ENCODE assay signal across 8 cellular contexts in genomic region chr11:63567044-63567840, GRCh38. TPM values are rescaled to one million over a fixed set of nuclear protein-coding genes. Genes with fewer than 3 reads are reported as not detected.
DNase-seq lines count a peak whose midpoint lies in the region; ATAC-seq, FAIRE-seq and TF ChIP-seq lines count a peak whose summit lies in the region.

No MANE protein-coding gene starts in this region.

- no peaks in the 10 kb centered on the region for H3K27me3 Mint-ChIP-seq in natural killer cell treated with Interleukin-12 subunit alpha and Interleukin-12 subunit beta and Interleukin-15 and Interleukin-18, amount 100 ng/mL, for 72 hours

- 84% methylated on average over 5 of the region's 5 CpGs; no CpG with 5 or more reads in 1 of the 2 experiments for WGBS in H1 (ENCODE audit: extremely low coverage in 1 of 2, insufficient coverage in 1 of 2, insufficient read length in 1 of 2, insufficient replicate concordance in 2 of 2, low coverage in 1 of 2, low lambda C conversion rate in 2 of 2, missing lambda C conversion rate in 1 of 2), 2 experiments

- no peak overlapping the region for H4K5ac ChIP-seq in H1 (ENCODE audit: insufficient read length, low read depth, low read length)

- peaks cover 59 to 64% of the 10 kb centered on the region in 2 donors for H3K4me1 Mint-ChIP-seq in natural killer cell treated with Interleukin-12 subunit alpha and Interleukin-12 subunit beta and Interleukin-15 and Interleukin-18, amount 100 ng/mL, for 72 hours (ENCODE audit: low read depth in 2 of 2)

- TF ChIP-seq CTCF in GM10266 (IDR thresholded peaks at IDR 0.05; ENCODE audit: control insufficient read depth, insufficient read depth, low read depth, missing control alignments): no peak
- no peak for TF ChIP-seq CTCF in H1 (IDR thresholded peaks at IDR 0.05; ENCODE audit: control extremely low read depth in 1 of 3, insufficient read depth in 1 of 3, low read depth in 1 of 3, low read length in 3 of 3)

- H4K20me1 ChIP-seq in H1 (replicated peaks in 1 of 2; ENCODE audit: control insufficient read depth in 1 of 2, insufficient read depth in 2 of 2, low read length in 2 of 2): no peaks in the 10 kb centered on the region

- peak overlapping the region; percentile 98 for H4K91ac ChIP-seq in H1 (replicated peaks; ENCODE audit: insufficient read length, low read length)

- H2BK120ac ChIP-seq in H1 (replicated peaks; ENCODE audit: low read depth, low read length): no peak overlapping the region

- peak overlapping the region; percentile 87 to 94 for H3K27ac Mint-ChIP-seq in natural killer cell treated with Interleukin-12 subunit alpha and Interleukin-12 subunit beta and Interleukin-15 and Interleukin-18, amount 100 ng/mL, for 72 hours

- H2BK12ac ChIP-seq in H1 (ENCODE audit: low read depth, low read length): no peak overlapping the region; the same call in 1 of the 2 replicates

- no peaks in the 10 kb centered on the region for H3K9me3 Mint-ChIP-seq in natural killer cell treated with Interleukin-12 subunit alpha and Interleukin-12 subunit beta and Interleukin-15 and Interleukin-18, amount 100 ng/mL, for 72 hours

- H3K9me3 ChIP-seq in MG63 (0 out of 2 replicates have a peak, but pooled peaks cover 2% of the 10 kb centered on the region), H1 (ENCODE audit: insufficient read depth in 2 of 2, low read depth in 1 of 2, low read length in 1 of 2) (no peaks in the 10 kb centered on the region)

- H3K4me2 ChIP-seq in H1 (ENCODE audit: insufficient read depth in 1 of 2, low read depth in 2 of 2, low read length in 2 of 2): no peak overlapping the region

- TF ChIP-seq POLR2A in H1 (IDR thresholded peaks at IDR 0.05; ENCODE audit: control extremely low read depth in 1 of 2, low read depth in 2 of 2, low read length in 2 of 2): no peak

- peak overlapping the region; percentile 67 for H3K4me3 Mint-ChIP-seq in natural killer cell treated with Interleukin-12 subunit alpha and Interleukin-12 subunit beta and Interleukin-15 and Interleukin-18, amount 100 ng/mL, for 72 hours

- H3K9ac ChIP-seq in H1 (replicated peaks in 1 of 4; ENCODE audit: extremely low read depth in 1 of 4, low read depth in 3 of 4, low read length in 3 of 4): no peak overlapping the region

- no peaks in the 10 kb centered on the region for H3K79me2 ChIP-seq in H1 (ENCODE audit: control insufficient read depth in 1 of 2, insufficient read depth in 2 of 2, low read length in 2 of 2)

- H3K27me3 ChIP-seq in MG63 (no peaks in the 10 kb centered on the region), H1 (replicated peaks in 1 of 4; ENCODE audit: control insufficient read depth in 3 of 4, extremely low read depth in 1 of 4, insufficient read depth in 3 of 4, low read length in 3 of 4) (no peaks in the 10 kb centered on the region)

- H3K4ac ChIP-seq in H1 (replicated peaks; ENCODE audit: insufficient read length, low read depth, low read length): no peak overlapping the region

- CTCF ChIA-PET in H1 (lab: Charles Lee; ENCODE audit: partially characterized antibody): interaction anchor here (0.6 to 2.5 kb wide), 4 partner anchors 14 to 88 kb away, joined by 3 to 8 read pairs (median 5); no protein-coding TSS in a partner anchor

- no peak overlapping the region for H2BK20ac ChIP-seq in H1 (ENCODE audit: low read length)

- H3K36me3 ChIP-seq in MG63: no peaks in the 10 kb centered on the region
- no peaks in the 10 kb centered on the region for H3K36me3 ChIP-seq in H1 (ENCODE audit: control insufficient read depth in 2 of 4, insufficient read depth in 4 of 4, low read length in 3 of 4)

- POLR2A ChIA-PET in H1 (lab: Charles Lee; ENCODE audit: partially characterized antibody): interaction anchor here (0.8 to 2.2 kb wide), 2 partner anchors 8 to 13 kb away, joined by 3 to 4 read pairs; no protein-coding TSS in a partner anchor

- H3K56ac ChIP-seq in H1 (replicated peaks; ENCODE audit: insufficient read length, low read depth, low read length): no peak overlapping the region

- no peak overlapping the region for H2AFZ ChIP-seq in H1 (ENCODE audit: low read length)

- H3K14ac ChIP-seq in H1 (ENCODE audit: insufficient read length): no peak overlapping the region

- H2BK15ac ChIP-seq in H1 (ENCODE audit: low read length): no peak overlapping the region

- H3K4me3 ChIP-seq in MG63: no peak overlapping the region
- no peak overlapping the region for H3K4me3 ChIP-seq in H1 (ENCODE audit: extremely low read depth in 1 of 4, insufficient read depth in 2 of 4, low read depth in 3 of 4, low read length in 4 of 4)

- H4K8ac ChIP-seq in H1 (ENCODE audit: extremely low read depth, insufficient read depth, low read length): no peak overlapping the region

- peak; percentile 89 to 94 for ATAC-seq in natural killer cell treated with Interleukin-12 subunit alpha and Interleukin-12 subunit beta and Interleukin-15 and Interleukin-18, amount 100 ng/mL, for 72 hours

- no peak overlapping the region for H3K23ac ChIP-seq in H1 (ENCODE audit: insufficient read length)

- peaks cover 0 to 5% (median 3%) of the 10 kb centered on the region in 4 experiments; a peak in 3 of 7 replicates for H3K4me1 ChIP-seq in H1 (replicated peaks in 1 of 4; ENCODE audit: control insufficient read depth in 3 of 4, insufficient read depth in 4 of 4, low read length in 3 of 4)

- peak in 1 of 2 experiments; percentile 75; a peak in 1 of 3 replicates for TF ChIP-seq EP300 in H1 (IDR thresholded peaks at IDR 0.05; ENCODE audit: borderline replicate concordance in 1 of 2, low read depth in 2 of 2, low read length in 2 of 2)

- no peak overlapping the region for H3K18ac ChIP-seq in H1 (ENCODE audit: extremely low read depth, low read length)

- peak; percentile 61 for DNase-seq in GM10266 (ENCODE audit: extremely low spot score)
- peak; percentile 76 for DNase-seq in HCEC 1CT
- peak; percentile 53 for DNase-seq in MG63
- peak; percentile 55 for DNase-seq in activated CD4-positive, CD25-positive, alpha-beta regulatory T cell treated with anti-CD3 and anti-CD28 coated beads, Interleukin-2, amount 50 U/mL, for 16 hours (ENCODE audit: low read depth, low spot score)
- no peak for DNase-seq in H1 (ENCODE audit: low read depth in 1 of 2, low spot score in 2 of 2)
- DNase-seq in natural killer cell treated with Interleukin-12 subunit alpha and Interleukin-12 subunit beta and Interleukin-15 and Interleukin-18, amount 100 ng/mL, for 72 hours (ENCODE audit: low spot score): peak; percentile 79
- DNase-seq in mesenteric fat pad (ENCODE audit: low spot score): no peak
- DNase-seq in cerebellum (ENCODE audit: low spot score): no peak

- no peak for FAIRE-seq in H1 (lab: Jason Lieb, UNC)

- no peaks in the 10 kb centered on the region for H3K79me1 ChIP-seq in H1 (ENCODE audit: low read depth, low read length)

- TF ChIP-seq RAD21 in H1 (IDR thresholded peaks at IDR 0.05 in 1 of 2, conservative IDR thresholded peaks at IDR 0.05 in 1 of 2; ENCODE audit: low read depth in 2 of 2, low read length in 2 of 2): no peak

- peak overlapping the region; percentile 1; the same call in 1 of the 2 replicates for H2BK5ac ChIP-seq in H1 (ENCODE audit: low read depth, low read length)

- H3K36me3 Mint-ChIP-seq in natural killer cell treated with Interleukin-12 subunit alpha and Interleukin-12 subunit beta and Interleukin-15 and Interleukin-18, amount 100 ng/mL, for 72 hours: no peaks in the 10 kb centered on the region

- H3K27ac ChIP-seq in H1 (ENCODE audit: low read depth, low read length): peak overlapping the region; percentile 19; the same call in 1 of the 2 replicates

- no peak overlapping the region for H2AK5ac ChIP-seq in H1 (ENCODE audit: low read depth, low read length)

- H3K23me2 ChIP-seq in H1 (ENCODE audit: low read depth, low read length): no peaks in the 10 kb centered on the region

RNA-seq across cellular contexts. Expression of gene PLAAT2, which starts 4.1 kb away (rescaled TPM):
- total RNA-seq in MG63 (2014; rRNA removed; shearing (Covaris generic); ENCODE audit: low replicate concordance): not detected in 2 replicates
- 0.61 TPM in 1 of 2 replicates, not detected in the other for total RNA-seq in H1 (2021; fragmentation: NEBNext Ultra II Directional; extraction: Animal tissue kit (Norgen Biotek cat#: 25700))
- polyA plus RNA-seq in H1 (2011; rRNA removed): 0.39 and 0.42 TPM in 2 replicates
- polyA plus RNA-seq in H1 (2011; cell fraction: cytosol; rRNA removed): 0.36 TPM
- polyA plus RNA-seq in H1 (2011; cell fraction: nucleus; rRNA removed): 0.64 TPM
- 0.28 to 0.50 TPM in 2 of 4 replicates, not detected in the others for polyA plus RNA-seq in H1 (2012, experiment 1 of 2)
- polyA plus RNA-seq in H1 (2012, experiment 2 of 2): not detected
- polyA plus RNA-seq in H1 (2013, experiment 1 of 2): 0.10 TPM
- polyA plus RNA-seq in H1 (2013, experiment 2 of 2): 0.26 TPM
- polyA minus RNA-seq in H1 (2011; rRNA and poly(A)+ RNA removed): not detected in 2 replicates
- not detected for polyA minus RNA-seq in H1 (2011; cell fraction: cytosol; rRNA and poly(A)+ RNA removed)
- polyA minus RNA-seq in H1 (2011; cell fraction: nucleus; rRNA and poly(A)+ RNA removed): not detected
- 1 to 10 TPM in 1 of 2 donors, not detected in 1; 1.4 TPM for total RNA-seq in natural killer cell treated with Interleukin-12 subunit alpha and Interleukin-12 subunit beta and Interleukin-15 and Interleukin-18, amount 100 ng/mL, for 72 hours
- total RNA-seq in mesenteric fat pad: 0.64 TPM
- total RNA-seq in cerebellum: not detected

RNA-seq across cellular contexts. Expression of gene PLAAT4, which starts 30.6 kb away (rescaled TPM):
- 33.9 and 56.1 TPM in 2 replicates for total RNA-seq in MG63 (2014; rRNA removed; shearing (Covaris generic); ENCODE audit: low replicate concordance)
- 2.6 and 2.8 TPM in 2 replicates for total RNA-seq in H1 (2021; fragmentation: NEBNext Ultra II Directional; extraction: Animal tissue kit (Norgen Biotek cat#: 25700))
- polyA plus RNA-seq in H1 (2011; rRNA removed): 3.9 and 4.1 TPM in 2 replicates
- 5.8 TPM for polyA plus RNA-seq in H1 (2011; cell fraction: cytosol; rRNA removed)
- 5.1 TPM for polyA plus RNA-seq in H1 (2011; cell fraction: nucleus; rRNA removed)
- 2.6 to 3.9 TPM (median 3.2 TPM) in 4 replicates for polyA plus RNA-seq in H1 (2012, experiment 1 of 2)
- 1.5 TPM for polyA plus RNA-seq in H1 (2012, experiment 2 of 2)
- polyA plus RNA-seq in H1 (2013, experiment 1 of 2): 1.1 TPM
- 1.7 TPM for polyA plus RNA-seq in H1 (2013, experiment 2 of 2)
- 1.00 and 1.6 TPM in 2 replicates for polyA minus RNA-seq in H1 (2011; rRNA and poly(A)+ RNA removed)
- 2.1 TPM for polyA minus RNA-seq in H1 (2011; cell fraction: cytosol; rRNA and poly(A)+ RNA removed)
- polyA minus RNA-seq in H1 (2011; cell fraction: nucleus; rRNA and poly(A)+ RNA removed): 2.8 TPM
- total RNA-seq in natural killer cell treated with Interleukin-12 subunit alpha and Interleukin-12 subunit beta and Interleukin-15 and Interleukin-18, amount 100 ng/mL, for 72 hours: 100 to 1,000 TPM in 1 of 2 donors, 10 to 100 TPM in 1; 42.5 to 193 TPM
- 13.0 TPM for total RNA-seq in mesenteric fat pad
- total RNA-seq in cerebellum: 3.1 TPM

RNA-seq across cellular contexts. Expression of gene PLAAT3, which starts 47.0 kb away (rescaled TPM):
- 13.6 and 28.8 TPM in 2 replicates for total RNA-seq in MG63 (2014; rRNA removed; shearing (Covaris generic); ENCODE audit: low replicate concordance)
- 109 and 117 TPM in 2 replicates for total RNA-seq in H1 (2021; fragmentation: NEBNext Ultra II Directional; extraction: Animal tissue kit (Norgen Biotek cat#: 25700))
- 170 and 190 TPM in 2 replicates for polyA plus RNA-seq in H1 (2011; rRNA removed)
- 183 TPM for polyA plus RNA-seq in H1 (2011; cell fraction: cytosol; rRNA removed)
- 136 TPM for polyA plus RNA-seq in H1 (2011; cell fraction: nucleus; rRNA removed)
- polyA plus RNA-seq in H1 (2012, experiment 1 of 2): 113 to 153 TPM (median 133 TPM) in 4 replicates
- 50.1 TPM for polyA plus RNA-seq in H1 (2012, experiment 2 of 2)
- polyA plus RNA-seq in H1 (2013, experiment 1 of 2): 82.7 TPM
- 87.6 TPM for polyA plus RNA-seq in H1 (2013, experiment 2 of 2)
- polyA minus RNA-seq in H1 (2011; rRNA and poly(A)+ RNA removed): 117 and 161 TPM in 2 replicates
- polyA minus RNA-seq in H1 (2011; cell fraction: cytosol; rRNA and poly(A)+ RNA removed): 65.9 TPM
- 49.6 TPM for polyA minus RNA-seq in H1 (2011; cell fraction: nucleus; rRNA and poly(A)+ RNA removed)
- total RNA-seq in natural killer cell treated with Interleukin-12 subunit alpha and Interleukin-12 subunit beta and Interleukin-15 and Interleukin-18, amount 100 ng/mL, for 72 hours: 10 to 100 TPM; 16.8 to 60.0 TPM
- total RNA-seq in mesenteric fat pad (399 TPM), cerebellum (3.5 TPM)

Comparison
In these comparisons a context has a peak if more than half of its experiments do, and no peak if none do; other contexts are left out.
1. DNase-seq: peak in GM10266 (single experiment), HCEC 1CT (single experiment), MG63 (single experiment), activated CD4-positive, CD25-positive, alpha-beta regulatory T cell treated with anti-CD3 and anti-CD28 coated beads, Interleukin-2, amount 50 U/mL, for 16 hours (single experiment) and natural killer cell treated with Interleukin-12 subunit alpha and Interleukin-12 subunit beta and Interleukin-15 and Interleukin-18, amount 100 ng/mL, for 72 hours (single experiment); none in H1 (0 of 2), mesenteric fat pad (single experiment) and cerebellum (single experiment).